In genomic region chrX:2794336-2794735, GRCh38 we compare ENCODE assay signal across 28 cellular contexts. TPM values are rescaled to one million over a fixed set of nuclear protein-coding genes. Genes with fewer than 3 reads are reported as not detected.
"Had no signal": no experiment of that assay in that cellular context is flagged by ENCODE, and none has a peak within 500 bp of the region (broad histone marks: within the 10 kb centered on the region; RNA-seq: fewer than 3 reads in every experiment).

No MANE protein-coding gene starts in this region.

- H3K27ac Mint-ChIP-seq: naive thymus-derived CD8-positive, alpha-beta T cell; nephron; progenitor cell of endocrine pancreas; stimulated activated memory B cell treated with anti-CD40 and anti-IgM and Interleukin-4, amounts not matched to agents 10 μg/mL and 1 μg/mL and 100 μg/mL, for 72 hours; stimulated activated naive CD8-positive, alpha-beta T cell treated with anti-CD3 and anti-CD28 coated beads, Interleukin-15, amount 100 ng/mL, for 72 hours; type B pancreatic cell had no signal

- H3K36me3 Mint-ChIP-seq: naive thymus-derived CD8-positive, alpha-beta T cell; stimulated activated memory B cell treated with anti-CD40 and anti-IgM and Interleukin-4, amounts not matched to agents 10 μg/mL and 1 μg/mL and 100 μg/mL, for 72 hours; type B pancreatic cell had no signal

- H3K9me3 Mint-ChIP-seq: naive thymus-derived CD8-positive, alpha-beta T cell; nephron; neural crest cell; stimulated activated memory B cell treated with anti-CD40 and anti-IgM and Interleukin-4, amounts not matched to agents 10 μg/mL and 1 μg/mL and 100 μg/mL, for 72 hours; stimulated activated naive CD8-positive, alpha-beta T cell treated with anti-CD3 and anti-CD28 coated beads, Interleukin-15, amount 100 ng/mL, for 72 hours; type B pancreatic cell had no signal

- ATAC-seq: left colon; left lung; lower lobe of right lung; naive thymus-derived CD8-positive, alpha-beta T cell; stimulated activated memory B cell treated with anti-CD40 and anti-IgM and Interleukin-4, amounts not matched to agents 10 μg/mL and 1 μg/mL and 100 μg/mL, for 72 hours; stimulated activated naive CD8-positive, alpha-beta T cell treated with anti-CD3 and anti-CD28 coated beads, Interleukin-15, amount 100 ng/mL, for 72 hours had no signal

- H3K27me3 ChIP-seq: left lung, ovary, right atrium auricular region, right lobe of liver, tibial nerve, uterus had no signal

- H3K27me3 Mint-ChIP-seq: progenitor cell of endocrine pancreas; stimulated activated naive CD8-positive, alpha-beta T cell treated with anti-CD3 and anti-CD28 coated beads, Interleukin-15, amount 100 ng/mL, for 72 hours; type B pancreatic cell had no signal

- H3K27ac ChIP-seq: left lung, lower lobe of right lung, ovary, right atrium auricular region, right lobe of liver, tibial nerve, uterus had no signal

- H3K4me3 ChIP-seq: left lung, lower lobe of right lung, ovary, right atrium auricular region, right lobe of liver, smooth muscle cell, tibial nerve, uterus had no signal

- H3K36me3 ChIP-seq: left lung, lower lobe of right lung, ovary, right atrium auricular region, right lobe of liver, tibial nerve, uterus had no signal

- H3K4me3 Mint-ChIP-seq: naive thymus-derived CD8-positive, alpha-beta T cell; nephron; neural crest cell; stimulated activated memory B cell treated with anti-CD40 and anti-IgM and Interleukin-4, amounts not matched to agents 10 μg/mL and 1 μg/mL and 100 μg/mL, for 72 hours; stimulated activated naive CD8-positive, alpha-beta T cell treated with anti-CD3 and anti-CD28 coated beads, Interleukin-15, amount 100 ng/mL, for 72 hours; type B pancreatic cell had no signal

- DNase-seq: hippocampal formation; kidney; left colon; left lung; lower lobe of right lung; mammary epithelial cell; mesenchymal stem cell; naive thymus-derived CD8-positive, alpha-beta T cell; ovary; right lobe of liver; stimulated activated CD4-positive, alpha-beta T cell treated with anti-CD3 and anti-CD28 coated beads, Interleukin-1b, Interleukin-23, amount 100 ng/mL, for 48 hours; stimulated activated CD4-positive, alpha-beta T cell treated with anti-CD3 and anti-CD28 coated beads, Interleukin-2, amount 100 ng/mL, for 48 hours; stimulated activated CD4-positive, alpha-beta T cell treated with anti-CD3 and anti-CD28 coated beads, Interleukin-4, amount 100 ng/mL, for 4 hours; stimulated activated CD8-positive, alpha-beta memory T cell treated with anti-CD3 and anti-CD28 coated beads, Interleukin-4, amount 100 ng/mL, for 48 hours; stimulated activated naive CD4-positive, alpha-beta T cell treated with Interleukin-2 at 50 U/mL for 16 hours; stimulated activated naive CD8-positive, alpha-beta T cell treated with anti-CD3 and anti-CD28 coated beads, Interleukin-15, amount 100 ng/mL, for 72 hours; substantia nigra; uterus had no signal

- H3K4me1 ChIP-seq: left lung, lower lobe of right lung, right atrium auricular region, right lobe of liver, tibial nerve, uterus had no signal

- H3K9me3 ChIP-seq: left lung, lower lobe of right lung, ovary, right atrium auricular region, right lobe of liver, tibial nerve, uterus had no signal

- H3K4me1 Mint-ChIP-seq: nephron; neural crest cell; stimulated activated memory B cell treated with anti-CD40 and anti-IgM and Interleukin-4, amounts not matched to agents 10 μg/mL and 1 μg/mL and 100 μg/mL, for 72 hours; stimulated activated naive CD8-positive, alpha-beta T cell treated with anti-CD3 and anti-CD28 coated beads, Interleukin-15, amount 100 ng/mL, for 72 hours had no signal

- H3K4me2 ChIP-seq: smooth muscle cell had no signal

RNA-seq across cellular contexts. Expression of gene GYG2, which starts 34.4 kb away (rescaled TPM):
- total RNA-seq: mammary epithelial cell; naive thymus-derived CD8-positive, alpha-beta T cell had no signal
- polyA plus RNA-seq: mammary epithelial cell; naive thymus-derived CD8-positive, alpha-beta T cell had no signal

RNA-seq across cellular contexts. Expression of gene XG, which starts 42.5 kb away (rescaled TPM):
- total RNA-seq: naive thymus-derived CD8-positive, alpha-beta T cell; neural crest cell; renal cortical epithelial cell; temporal lobe had no signal
- polyA plus RNA-seq: naive thymus-derived CD8-positive, alpha-beta T cell had no signal
